ENCODE assay signal across 1 cellular context in the genomic region with DNA sequence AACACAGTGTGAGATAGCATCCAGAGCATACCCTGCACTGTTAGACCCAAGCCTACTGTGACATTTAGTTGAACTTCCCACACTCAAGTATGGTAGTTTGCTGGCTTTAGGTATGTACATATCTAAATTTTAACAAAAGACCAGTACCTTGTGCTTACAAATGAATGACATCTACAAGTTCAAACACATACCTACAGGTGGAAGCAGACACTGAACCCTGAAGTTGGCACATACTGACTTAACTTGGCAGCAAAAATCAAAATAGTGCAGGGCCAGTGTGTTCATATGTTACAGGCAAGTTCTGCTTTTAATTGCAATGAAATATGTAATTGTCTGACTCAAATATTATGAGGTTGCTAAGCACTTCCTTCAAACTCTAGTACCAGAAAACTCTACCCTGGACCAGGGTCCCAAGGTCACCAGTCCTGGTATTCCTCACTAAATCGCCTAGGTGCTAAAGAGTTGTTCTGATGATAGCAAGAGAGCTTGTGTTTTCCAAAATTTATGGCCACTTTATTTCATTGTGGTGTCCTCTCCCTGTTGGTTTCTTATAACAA.
TF ChIP-seq lines count a peak whose summit lies in the region.

No MANE protein-coding gene starts in this region.

TF ChIP-seq in H1, 55 proteins besides CTCF, POLR2A, EP300 and RAD21 (continued from another document):
- TF ChIP-seq, protein P1, sequence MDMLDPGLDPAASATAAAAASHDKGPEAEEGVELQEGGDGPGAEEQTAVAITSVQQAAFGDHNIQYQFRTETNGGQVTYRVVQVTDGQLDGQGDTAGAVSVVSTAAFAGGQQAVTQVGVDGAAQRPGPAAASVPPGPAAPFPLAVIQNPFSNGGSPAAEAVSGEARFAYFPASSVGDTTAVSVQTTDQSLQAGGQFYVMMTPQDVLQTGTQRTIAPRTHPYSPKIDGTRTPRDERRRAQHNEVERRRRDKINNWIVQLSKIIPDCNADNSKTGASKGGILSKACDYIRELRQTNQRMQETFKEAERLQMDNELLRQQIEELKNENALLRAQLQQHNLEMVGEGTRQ (IDR thresholded peaks at IDR 0.05; ENCODE audit: low read length), result no peak
- TF ChIP-seq EGR1 (IDR thresholded peaks at IDR 0.05; ENCODE audit: borderline replicate concordance, low read depth, low read length), result no peak
- no peak for TF ChIP-seq HDAC6 (IDR thresholded peaks at IDR 0.05; ENCODE audit: low read depth, low read length)
TF ChIP-seq in H1: peak in this region for 0.
